ENCODE assay signal across 17 cellular contexts in genomic region chr18:25345432-25345831, GRCh38. TPM values are rescaled to one million over a fixed set of nuclear protein-coding genes. Genes with fewer than 3 reads are reported as not detected.
DNase-seq lines count a peak whose midpoint lies in the region; ATAC-seq and TF ChIP-seq lines count a peak whose summit lies in the region.
"Had no signal": no experiment of that assay in that cellular context is flagged by ENCODE, and none has a peak within 500 bp of the region (broad histone marks: within the 10 kb centered on the region; RNA-seq: fewer than 3 reads in every experiment).

No MANE protein-coding gene starts in this region.

- ATAC-seq in GM21423 (IDR thresholded peaks at IDR 0.05; ENCODE audit: unreplicated experiment) (no peak), omental fat pad (ENCODE audit: low FRiP score) (no peak)
- ATAC-seq: activated T-helper 17 cell treated with anti-CD3 and anti-CD28 coated beads, Interleukin-2, amount 50 U/mL, for 72 hours; left lobe of liver; Right ventricle myocardium inferior had no signal

- no peaks in the 10 kb centered on the region for H4K20me1 ChIP-seq in fibroblast of lung (ENCODE audit: control insufficient read depth, extremely low read depth, insufficient read depth, low read length)

- H3K4me1 ChIP-seq in fibroblast of lung (ENCODE audit: control insufficient read depth, extremely low read depth, insufficient read depth, low read length) (peaks cover 12% of the 10 kb centered on the region), subcutaneous abdominal adipose tissue (ENCODE audit: control insufficient read depth in 5 of 5, insufficient read depth in 5 of 5, low read length in 5 of 5) (peaks cover 0 to 40% (median 24%) of the 10 kb centered on the region in 5 donors)

- H3K36me3 ChIP-seq in fibroblast of lung (ENCODE audit: control insufficient read depth, insufficient read depth, low read length) (no peaks in the 10 kb centered on the region), subcutaneous abdominal adipose tissue (ENCODE audit: control insufficient read depth in 5 of 5, insufficient read depth in 5 of 5, low read length in 5 of 5) (no peaks in the 10 kb centered on the region)
- H3K36me3 ChIP-seq: cardiac muscle cell, stomach had no signal

- H3K27me3 ChIP-seq in fibroblast of lung (ENCODE audit: control insufficient read depth, insufficient read depth, low read length) (no peaks in the 10 kb centered on the region), subcutaneous abdominal adipose tissue (ENCODE audit: control insufficient read depth in 5 of 5, insufficient read depth in 4 of 5, low read length in 5 of 5) (no peaks in the 10 kb centered on the region)
- H3K27me3 ChIP-seq: cardiac muscle cell had no signal

- H3K9me3 ChIP-seq in fibroblast of lung (ENCODE audit: control insufficient read depth, insufficient read depth, low read depth, low read length) (no peaks in the 10 kb centered on the region), subcutaneous abdominal adipose tissue (ENCODE audit: control insufficient read depth in 5 of 5, low read length in 5 of 5) (no peaks in the 10 kb centered on the region)

- H3K79me2 ChIP-seq in fibroblast of lung (ENCODE audit: control insufficient read depth, insufficient read depth, low read length) = peaks cover 39% of the 10 kb centered on the region

- no peak for TF ChIP-seq CTCF in fibroblast of lung (conservative IDR thresholded peaks at IDR 0.05 in 1 of 2, IDR thresholded peaks at IDR 0.05 in 1 of 2; ENCODE audit: low read depth in 1 of 2, low read length in 2 of 2)
- no peak for TF ChIP-seq CTCF in omental fat pad (IDR thresholded peaks at IDR 0.05)

- H3K27ac ChIP-seq in fibroblast of lung (ENCODE audit: insufficient read depth, low read length) = no peak overlapping the region
- H3K27ac ChIP-seq in subcutaneous abdominal adipose tissue (ENCODE audit: low read depth, low read length) = peak overlapping the region; percentile 39
- H3K27ac ChIP-seq: cardiac muscle cell, stomach had no signal

- peak; percentile 33 for DNase-seq in NCI-H2171 treated with DMSO at 0.1 percent for 48 hours (lab: John Stamatoyannopoulos, UW)
- DNase-seq in NCI-H2171 (lab: John Stamatoyannopoulos, UW) = no peak
- DNase-seq in NCI-H748 treated with DMSO at 0.1 percent for 48 hours (lab: John Stamatoyannopoulos, UW) = peak; percentile 82
- peak; percentile 23 to 43 for DNase-seq in fibroblast of lung (ENCODE audit: low read depth in 2 of 2)
- no peak for DNase-seq in OCI-M1 (lab: John Stamatoyannopoulos, UW)
- DNase-seq in omental fat pad (ENCODE audit: low spot score) = no peak
- DNase-seq: activated CD4-positive, alpha-beta T cell treated with anti-CD3 and anti-CD28 coated beads for 4 hours; H7; stimulated activated CD4-positive, alpha-beta T cell treated with anti-CD3 and anti-CD28 coated beads, Interleukin-2, amount 100 ng/mL, for 48 hours; stomach; SW 1271 had no signal

- peak overlapping the region in 1 of 4 experiments; percentile 19 for H3K4me3 ChIP-seq in fibroblast of lung (replicated peaks in 1 of 4; ENCODE audit: control extremely low read depth in 1 of 4, insufficient read depth in 1 of 4, low read depth in 3 of 4, low read length in 4 of 4)
- no peak overlapping the region for H3K4me3 ChIP-seq in subcutaneous abdominal adipose tissue (ENCODE audit: low read depth in 1 of 5, low read length in 5 of 5)
- H3K4me3 ChIP-seq: cardiac muscle cell, stomach had no signal

- H2AFZ ChIP-seq in fibroblast of lung (ENCODE audit: low read length) = no peak overlapping the region

- no peak overlapping the region for H3K9ac ChIP-seq in fibroblast of lung (ENCODE audit: insufficient read depth, low read length)
- peak overlapping the region in 1 of 5 donors; percentile 35 for H3K9ac ChIP-seq in subcutaneous abdominal adipose tissue (ENCODE audit: low read length in 5 of 5)

- peak overlapping the region; percentile 48 for H3K4me2 ChIP-seq in fibroblast of lung (ENCODE audit: extremely low read depth, insufficient read depth, low read length)

RNA-seq across cellular contexts. Expression of gene ZNF521, which starts 6.5 kb away (rescaled TPM):
- 23.6 and 43.6 TPM in 2 replicates for total RNA-seq in fibroblast of lung
- polyA plus RNA-seq in fibroblast of lung = 25.2 and 29.6 TPM in 2 replicates
- 12.3 and 14.4 TPM in 2 replicates for polyA plus RNA-seq in fibroblast of lung (2012)
- polyA minus RNA-seq in fibroblast of lung (ENCODE audit: low replicate concordance) = 13.9 and 14.8 TPM in 2 replicates
- total RNA-seq in omental fat pad = 10 to 100 TPM; 15.0 to 79.9 (median 28.1) TPM
- total RNA-seq: activated T-helper 17 cell treated with anti-CD3 and anti-CD28 coated beads, Interleukin-2, amount 50 U/mL, for 72 hours had no signal

Comparison
In these comparisons a context has a peak if more than half of its experiments do, and no peak if none do; other contexts are left out.
1. DNase-seq: peak in NCI-H2171 treated with DMSO at 0.1 percent for 48 hours (single experiment), NCI-H748 treated with DMSO at 0.1 percent for 48 hours (single experiment) and fibroblast of lung (2 of 2); none in NCI-H2171 (single experiment), OCI-M1 (single experiment) and omental fat pad (single experiment).